In genomic region chr1:224626042-224626441, GRCh38 we compare ENCODE assay signal across 15 cellular contexts. TPM values are rescaled to one million over a fixed set of nuclear protein-coding genes. Genes with fewer than 3 reads are reported as not detected.
A peak's percentile ranks its signal among the peaks of the same experiment; 100 is the strongest.
DNase-seq lines count a peak whose midpoint lies in the region; ATAC-seq and TF ChIP-seq lines count a peak whose summit lies in the region.
"Had no signal": no experiment of that assay in that cellular context is flagged by ENCODE, and none has a peak within 500 bp of the region (broad histone marks: within the 10 kb centered on the region; RNA-seq: fewer than 3 reads in every experiment).

No MANE protein-coding gene starts in this region.

- H3K4me3 ChIP-seq in fibroblast of villous mesenchyme (ENCODE audit: low read depth, low read length), result no peak overlapping the region
- H3K4me3 ChIP-seq: dorsolateral prefrontal cortex, gastroesophageal sphincter, prostate gland had no signal

- no peak for TF ChIP-seq CTCF in fibroblast of villous mesenchyme (IDR thresholded peaks at IDR 0.05; ENCODE audit: insufficient read depth, low read depth, low read length)

- H3K4me3 Mint-ChIP-seq in T-helper 17 cell, result no peak overlapping the region
- no peak overlapping the region for H3K4me3 Mint-ChIP-seq in activated CD8-positive, alpha-beta T cell treated with anti-CD3 and anti-CD28 coated beads, Interleukin-2, amount 10 ng/mL, durations not matched to agents 7 days and 5 days
- H3K4me3 Mint-ChIP-seq: activated naive CD8-positive, alpha-beta T cell had no signal

- POLR2A ChIA-PET in activated CD8-positive, alpha-beta T cell treated with anti-CD3 and anti-CD28 coated beads, Interleukin-2, amount 10 ng/mL, durations not matched to agents 7 days and 5 days (lab: Charles Lee), result no interaction called here

- no peaks in the 10 kb centered on the region for H3K9me3 Mint-ChIP-seq in activated CD8-positive, alpha-beta T cell treated with anti-CD3 and anti-CD28 coated beads, Interleukin-2, amount 10 ng/mL, durations not matched to agents 7 days and 5 days (ENCODE audit: insufficient read depth)

- peaks cover 25% of the 10 kb centered on the region for H3K4me1 Mint-ChIP-seq in T-helper 17 cell
- H3K4me1 Mint-ChIP-seq in activated CD8-positive, alpha-beta T cell treated with anti-CD3 and anti-CD28 coated beads, Interleukin-2, amount 10 ng/mL, durations not matched to agents 7 days and 5 days (ENCODE audit: low read depth), result peaks cover 35% of the 10 kb centered on the region

- no peaks in the 10 kb centered on the region for H3K9me3 ChIP-seq in T-helper 17 cell (ENCODE audit: control insufficient read depth, low read length, poor library complexity, severe bottlenecking)
- H3K9me3 ChIP-seq: gastroesophageal sphincter, prostate gland had no signal

- peak overlapping the region; percentile 98 for H3K27ac Mint-ChIP-seq in T-helper 17 cell
- no peak overlapping the region for H3K27ac Mint-ChIP-seq in activated CD8-positive, alpha-beta T cell treated with anti-CD3 and anti-CD28 coated beads, Interleukin-2, amount 10 ng/mL, durations not matched to agents 7 days and 5 days
- H3K27ac Mint-ChIP-seq: activated naive CD8-positive, alpha-beta T cell had no signal

- ATAC-seq in T-helper 17 cell, result no peak
- no peak for ATAC-seq in activated CD8-positive, alpha-beta T cell treated with anti-CD3 and anti-CD28 coated beads, Interleukin-2, amount 10 ng/mL, durations not matched to agents 7 days and 5 days
- no peak for ATAC-seq in GM18511 (IDR thresholded peaks at IDR 0.05; ENCODE audit: unreplicated experiment)
- ATAC-seq: gastroesophageal sphincter had no signal

- CTCF ChIA-PET in activated CD8-positive, alpha-beta T cell treated with anti-CD3 and anti-CD28 coated beads, Interleukin-2, amount 10 ng/mL, durations not matched to agents 7 days and 5 days (lab: Charles Lee), result interaction anchor here (1.4 to 1.5 kb wide), 2 partner anchors 19 to 112 kb away, joined by 6 to 7 read pairs; no protein-coding TSS in a partner anchor

- H3K36me3 Mint-ChIP-seq in T-helper 17 cell (ENCODE audit: low read depth), result peaks cover 6% of the 10 kb centered on the region
- peaks cover 12% of the 10 kb centered on the region for H3K36me3 Mint-ChIP-seq in activated CD8-positive, alpha-beta T cell treated with anti-CD3 and anti-CD28 coated beads, Interleukin-2, amount 10 ng/mL, durations not matched to agents 7 days and 5 days (ENCODE audit: low read depth)

- DNase-seq in A172 (ENCODE audit: low spot score), result peak; percentile 70
- peak; percentile 64 for DNase-seq in GM04504 (ENCODE audit: low read depth)
- DNase-seq in T-helper 17 cell, result no peak
- peak; percentile 87 for DNase-seq in fibroblast of villous mesenchyme (ENCODE audit: low read depth)
- DNase-seq in NCI-H446 treated with DMSO at 0.1 percent for 48 hours (lab: John Stamatoyannopoulos, UW), result no peak
- DNase-seq in activated CD8-positive, alpha-beta T cell treated with anti-CD3 and anti-CD28 coated beads, Interleukin-2, amount 10 ng/mL, durations not matched to agents 7 days and 5 days, result no peak
- no peak for DNase-seq in HuH-7.5 (ENCODE audit: low spot score)
- DNase-seq: activated CD4-positive, CD25-positive, alpha-beta regulatory T cell treated with anti-CD3 and anti-CD28 coated beads, Interleukin-2, amount 50 U/mL, for 72 hours; activated CD8-positive, alpha-beta memory T cell treated with anti-CD3 and anti-CD28 coated beads, Interleukin-2, amount 50 U/mL, for 48 hours; DMS153; dorsolateral prefrontal cortex had no signal

- peaks cover 5% of the 10 kb centered on the region for H3K27me3 Mint-ChIP-seq in T-helper 17 cell
- H3K27me3 Mint-ChIP-seq in activated CD8-positive, alpha-beta T cell treated with anti-CD3 and anti-CD28 coated beads, Interleukin-2, amount 10 ng/mL, durations not matched to agents 7 days and 5 days (ENCODE audit: low read depth), result peaks cover 21% of the 10 kb centered on the region

RNA-seq across cellular contexts. Expression of gene CNIH3, which starts 9.9 kb away (rescaled TPM):
- 12.8 and 15.4 TPM in 2 replicates for total RNA-seq in A172 (2014; rRNA removed; shearing (Covaris generic))
- 1 to 10 TPM; 1.4 to 2.8 TPM for total RNA-seq in T-helper 17 cell
- 3.9 and 11.3 TPM in 2 replicates for total RNA-seq in fibroblast of villous mesenchyme
- total RNA-seq in activated CD8-positive, alpha-beta T cell treated with anti-CD3 and anti-CD28 coated beads, Interleukin-2, amount 10 ng/mL, durations not matched to agents 7 days and 5 days, result 1 to 10 TPM; 1.5 to 2.5 TPM

Comparison
In these comparisons a context has a peak if more than half of its experiments do, and no peak if none do; other contexts are left out.
1. DNase-seq: peak in A172 (single experiment), GM04504 (single experiment) and fibroblast of villous mesenchyme (single experiment); none in T-helper 17 cell (0 of 3), NCI-H446 treated with DMSO at 0.1 percent for 48 hours (single experiment), activated CD8-positive, alpha-beta T cell treated with anti-CD3 and anti-CD28 coated beads, Interleukin-2, amount 10 ng/mL, durations not matched to agents 7 days and 5 days (single experiment) and HuH-7.5 (single experiment).